In genomic region chr2:126748929-126749518, GRCh38 we compare ENCODE assay signal across 1 cellular context.
TF ChIP-seq lines count a peak whose summit lies in the region.

No MANE protein-coding gene starts in this region.

TF ChIP-seq in GM12878, 131 proteins besides CTCF, POLR2A, EP300 and RAD21 (continued from another document):
- no peak for TF ChIP-seq YBX1 (IDR thresholded peaks at IDR 0.05)
- peak; percentile 28; the same call in 1 of the 2 replicates for TF ChIP-seq NR2F1 (conservative IDR thresholded peaks at IDR 0.05)
- no peak for TF ChIP-seq STAT1 (conservative IDR thresholded peaks at IDR 0.05)
- TF ChIP-seq SIX5 (IDR thresholded peaks at IDR 0.05; ENCODE audit: low read depth, low read length, severe bottlenecking): no peak
- TF ChIP-seq LARP7 (IDR thresholded peaks at IDR 0.05): no peak
- no peak for TF ChIP-seq SMC3 (IDR thresholded peaks at IDR 0.05; ENCODE audit: borderline replicate concordance, low read length)
- no peak for TF ChIP-seq PKNOX1 (IDR thresholded peaks at IDR 0.05)
- TF ChIP-seq SP1 (IDR thresholded peaks at IDR 0.05; ENCODE audit: low read depth, low read length): no peak
- TF ChIP-seq RUNX3 (IDR thresholded peaks at IDR 0.05; ENCODE audit: low read length): peak; percentile 66
- TF ChIP-seq, protein P1, sequence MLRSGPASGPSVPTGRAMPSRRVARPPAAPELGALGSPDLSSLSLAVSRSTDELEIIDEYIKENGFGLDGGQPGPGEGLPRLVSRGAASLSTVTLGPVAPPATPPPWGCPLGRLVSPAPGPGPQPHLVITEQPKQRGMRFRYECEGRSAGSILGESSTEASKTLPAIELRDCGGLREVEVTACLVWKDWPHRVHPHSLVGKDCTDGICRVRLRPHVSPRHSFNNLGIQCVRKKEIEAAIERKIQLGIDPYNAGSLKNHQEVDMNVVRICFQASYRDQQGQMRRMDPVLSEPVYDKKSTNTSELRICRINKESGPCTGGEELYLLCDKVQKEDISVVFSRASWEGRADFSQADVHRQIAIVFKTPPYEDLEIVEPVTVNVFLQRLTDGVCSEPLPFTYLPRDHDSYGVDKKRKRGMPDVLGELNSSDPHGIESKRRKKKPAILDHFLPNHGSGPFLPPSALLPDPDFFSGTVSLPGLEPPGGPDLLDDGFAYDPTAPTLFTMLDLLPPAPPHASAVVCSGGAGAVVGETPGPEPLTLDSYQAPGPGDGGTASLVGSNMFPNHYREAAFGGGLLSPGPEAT (IDR thresholded peaks at IDR 0.05; ENCODE audit: low read depth): no peak
- TF ChIP-seq ZNF274 (IDR thresholded peaks at IDR 0.05; ENCODE audit: insufficient read depth, insufficient read length): no peak
- no peak for TF ChIP-seq WRNIP1 (IDR thresholded peaks at IDR 0.05; ENCODE audit: borderline replicate concordance, low read depth, low read length)
- no peak for TF ChIP-seq RCOR1 (conservative IDR thresholded peaks at IDR 0.05; ENCODE audit: low read depth, low read length)
- TF ChIP-seq PAX5 (IDR thresholded peaks at IDR 0.05; ENCODE audit: borderline replicate concordance, low read depth, low read length): no peak
- 0 out of 2 replicates have a peak, but pooled peaks have one; percentile 17 for TF ChIP-seq TCF12 (IDR thresholded peaks at IDR 0.05; ENCODE audit: low read depth, low read length)
- no peak for TF ChIP-seq SRF (IDR thresholded peaks at IDR 0.05; ENCODE audit: low read depth in 2 of 2, low read length in 2 of 2)
- no peak for TF ChIP-seq STAT3 (IDR thresholded peaks at IDR 0.05; ENCODE audit: low read depth, low read length)
- no peak for TF ChIP-seq TBL1XR1 (IDR thresholded peaks at IDR 0.05; ENCODE audit: low read depth, low read length)
- TF ChIP-seq CEBPZ (IDR thresholded peaks at IDR 0.05; ENCODE audit: low read depth, low read length): no peak
- TF ChIP-seq, protein P2, sequence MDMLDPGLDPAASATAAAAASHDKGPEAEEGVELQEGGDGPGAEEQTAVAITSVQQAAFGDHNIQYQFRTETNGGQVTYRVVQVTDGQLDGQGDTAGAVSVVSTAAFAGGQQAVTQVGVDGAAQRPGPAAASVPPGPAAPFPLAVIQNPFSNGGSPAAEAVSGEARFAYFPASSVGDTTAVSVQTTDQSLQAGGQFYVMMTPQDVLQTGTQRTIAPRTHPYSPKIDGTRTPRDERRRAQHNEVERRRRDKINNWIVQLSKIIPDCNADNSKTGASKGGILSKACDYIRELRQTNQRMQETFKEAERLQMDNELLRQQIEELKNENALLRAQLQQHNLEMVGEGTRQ (IDR thresholded peaks at IDR 0.05; ENCODE audit: borderline replicate concordance, low read depth, low read length): no peak
- no peak for TF ChIP-seq ESRRA (IDR thresholded peaks at IDR 0.05; ENCODE audit: low read length)
- TF ChIP-seq IRF4 (IDR thresholded peaks at IDR 0.05; ENCODE audit: low read depth, low read length): no peak
- peak; percentile 44; the same call in 1 of the 2 replicates for TF ChIP-seq SMARCA5 (IDR thresholded peaks at IDR 0.05)
- no peak for TF ChIP-seq SUPT20H (IDR thresholded peaks at IDR 0.05; ENCODE audit: borderline replicate concordance, control insufficient read depth, low read depth, low read length)
- no peak for TF ChIP-seq CBFB (IDR thresholded peaks at IDR 0.05; ENCODE audit: low read depth)
